Comparison of ENCODE assay signal across 1 cellular context in genomic region chr19:6372594-6373095, GRCh38.
A peak's percentile ranks its signal among the peaks of the same experiment; 100 is the strongest.
TF ChIP-seq lines count a peak whose summit lies in the region.

A gene with protein sequence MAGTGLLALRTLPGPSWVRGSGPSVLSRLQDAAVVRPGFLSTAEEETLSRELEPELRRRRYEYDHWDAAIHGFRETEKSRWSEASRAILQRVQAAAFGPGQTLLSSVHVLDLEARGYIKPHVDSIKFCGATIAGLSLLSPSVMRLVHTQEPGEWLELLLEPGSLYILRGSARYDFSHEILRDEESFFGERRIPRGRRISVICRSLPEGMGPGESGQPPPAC (plus strand): TSS chr19:6372794. CDS start chr19:6372821, 27 bp downstream.

TF ChIP-seq in HepG2, 621 proteins besides CTCF, POLR2A, EP300 and RAD21 (continued from another document and continues in another):
- TF ChIP-seq FOXM1 (CRISPR knock-in tag; IDR thresholded peaks at IDR 0.05) (no peak), MZF1 (CRISPR knock-in tag; IDR thresholded peaks at IDR 0.05; ENCODE audit: borderline replicate concordance) (no peak), ZNF510 (CRISPR knock-in tag; IDR thresholded peaks at IDR 0.05; ENCODE audit: low read depth) (no peak), ZNF383 (CRISPR knock-in tag; IDR thresholded peaks at IDR 0.05; ENCODE audit: borderline replicate concordance) (no peak), ZNF17 (CRISPR knock-in tag; IDR thresholded peaks at IDR 0.05) (no peak), SALL2 (CRISPR knock-in tag; IDR thresholded peaks at IDR 0.05) (peak; percentile 64; the same call in 1 of the 2 replicates), ZSCAN9 (CRISPR knock-in tag; IDR thresholded peaks at IDR 0.05; ENCODE audit: borderline replicate concordance) (no peak), MEF2D (CRISPR knock-in tag; IDR thresholded peaks at IDR 0.05) (0 out of 2 replicates have a peak, but pooled peaks have one; percentile 7), SMAD9 (CRISPR knock-in tag; IDR thresholded peaks at IDR 0.05) (no peak), ZNF547 (CRISPR knock-in tag; IDR thresholded peaks at IDR 0.05) (0 out of 2 replicates have a peak, but pooled peaks have one; percentile 14), ELF3 (CRISPR knock-in tag; IDR thresholded peaks at IDR 0.05) (no peak), ZNF556 (CRISPR knock-in tag; IDR thresholded peaks at IDR 0.05; ENCODE audit: borderline replicate concordance) (peak; percentile 63; the same call in 1 of the 2 replicates), TBL1XR1 (IDR thresholded peaks at IDR 0.05; ENCODE audit: borderline replicate concordance, low read length, partially characterized antibody) (no peak), ZNF530 (CRISPR knock-in tag; IDR thresholded peaks at IDR 0.05; ENCODE audit: low read depth) (no peak), HMGA1 (CRISPR knock-in tag; conservative IDR thresholded peaks at IDR 0.05) (no peak), FOXP1 (IDR thresholded peaks at IDR 0.05) (no peak), FOXP1 (CRISPR knock-in tag; IDR thresholded peaks at IDR 0.05) (no peak), XRCC5 (optimal IDR thresholded peaks at IDR 0.05; ENCODE audit: low read length) (peak; percentile 59), NFKBIZ (CRISPR knock-in tag; IDR thresholded peaks at IDR 0.05) (no peak), PTBP1 (IDR thresholded peaks at IDR 0.05; ENCODE audit: low read depth, low read length, poor library complexity, severe bottlenecking) (no peak), ZNF777 (CRISPR knock-in tag; IDR thresholded peaks at IDR 0.05) (0 out of 2 replicates have a peak, but pooled peaks have one; percentile 34), NR0B2 (CRISPR knock-in tag; IDR thresholded peaks at IDR 0.05) (no peak), SIN3B (IDR thresholded peaks at IDR 0.05; ENCODE audit: low read length) (no peak), ZNF230 (CRISPR knock-in tag; IDR thresholded peaks at IDR 0.05) (peak; percentile 92), ELF1 (CRISPR knock-in tag; IDR thresholded peaks at IDR 0.05) (no peak), SKIL (CRISPR knock-in tag; IDR thresholded peaks at IDR 0.05; ENCODE audit: borderline replicate concordance) (peak; percentile 50; the same call in 1 of the 2 replicates), HOXA9 (CRISPR knock-in tag; IDR thresholded peaks at IDR 0.05; ENCODE audit: borderline replicate concordance) (peak; percentile 64; the same call in 1 of the 2 replicates), ATF3 (CRISPR knock-in tag; IDR thresholded peaks at IDR 0.05) (no peak), ZNF44 (CRISPR knock-in tag; IDR thresholded peaks at IDR 0.05) (no peak), JARID2 (CRISPR knock-in tag; IDR thresholded peaks at IDR 0.05; ENCODE audit: insufficient replicate concordance) (no peak), MAFK (conservative IDR thresholded peaks at IDR 0.05 in 1 of 2, IDR thresholded peaks at IDR 0.05 in 1 of 2; ENCODE audit: low read length in 2 of 2) (no peak), NFATC3 (CRISPR knock-in tag; IDR thresholded peaks at IDR 0.05) (no peak), MYNN (CRISPR knock-in tag; IDR thresholded peaks at IDR 0.05; ENCODE audit: low read depth) (no peak), SIN3A (IDR thresholded peaks at IDR 0.05; ENCODE audit: borderline replicate concordance, low read depth, low read length) (no peak), MXI1 (IDR thresholded peaks at IDR 0.05; ENCODE audit: borderline replicate concordance, low read depth, low read length) (no peak), PATZ1 (CRISPR knock-in tag; IDR thresholded peaks at IDR 0.05) (no peak), ZNF180 (CRISPR knock-in tag; IDR thresholded peaks at IDR 0.05; ENCODE audit: borderline replicate concordance, low read depth) (no peak), ZNF513 (CRISPR knock-in tag; conservative IDR thresholded peaks at IDR 0.05) (no peak), SYNCRIP (IDR thresholded peaks at IDR 0.05; ENCODE audit: insufficient read depth, low read depth, low read length) (no peak), ZNF124 (CRISPR knock-in tag; IDR thresholded peaks at IDR 0.05) (no peak), RFXAP (CRISPR knock-in tag; IDR thresholded peaks at IDR 0.05; ENCODE audit: borderline replicate concordance) (no peak)
- TF ChIP-seq, protein P1, sequence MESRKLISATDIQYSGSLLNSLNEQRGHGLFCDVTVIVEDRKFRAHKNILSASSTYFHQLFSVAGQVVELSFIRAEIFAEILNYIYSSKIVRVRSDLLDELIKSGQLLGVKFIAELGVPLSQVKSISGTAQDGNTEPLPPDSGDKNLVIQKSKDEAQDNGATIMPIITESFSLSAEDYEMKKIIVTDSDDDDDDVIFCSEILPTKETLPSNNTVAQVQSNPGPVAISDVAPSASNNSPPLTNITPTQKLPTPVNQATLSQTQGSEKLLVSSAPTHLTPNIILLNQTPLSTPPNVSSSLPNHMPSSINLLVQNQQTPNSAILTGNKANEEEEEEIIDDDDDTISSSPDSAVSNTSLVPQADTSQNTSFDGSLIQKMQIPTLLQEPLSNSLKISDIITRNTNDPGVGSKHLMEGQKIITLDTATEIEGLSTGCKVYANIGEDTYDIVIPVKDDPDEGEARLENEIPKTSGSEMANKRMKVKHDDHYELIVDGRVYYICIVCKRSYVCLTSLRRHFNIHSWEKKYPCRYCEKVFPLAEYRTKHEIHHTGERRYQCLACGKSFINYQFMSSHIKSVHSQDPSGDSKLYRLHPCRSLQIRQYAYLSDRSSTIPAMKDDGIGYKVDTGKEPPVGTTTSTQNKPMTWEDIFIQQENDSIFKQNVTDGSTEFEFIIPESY (CRISPR knock-in tag; IDR thresholded peaks at IDR 0.05) = no peak
- TF ChIP-seq, protein P2, sequence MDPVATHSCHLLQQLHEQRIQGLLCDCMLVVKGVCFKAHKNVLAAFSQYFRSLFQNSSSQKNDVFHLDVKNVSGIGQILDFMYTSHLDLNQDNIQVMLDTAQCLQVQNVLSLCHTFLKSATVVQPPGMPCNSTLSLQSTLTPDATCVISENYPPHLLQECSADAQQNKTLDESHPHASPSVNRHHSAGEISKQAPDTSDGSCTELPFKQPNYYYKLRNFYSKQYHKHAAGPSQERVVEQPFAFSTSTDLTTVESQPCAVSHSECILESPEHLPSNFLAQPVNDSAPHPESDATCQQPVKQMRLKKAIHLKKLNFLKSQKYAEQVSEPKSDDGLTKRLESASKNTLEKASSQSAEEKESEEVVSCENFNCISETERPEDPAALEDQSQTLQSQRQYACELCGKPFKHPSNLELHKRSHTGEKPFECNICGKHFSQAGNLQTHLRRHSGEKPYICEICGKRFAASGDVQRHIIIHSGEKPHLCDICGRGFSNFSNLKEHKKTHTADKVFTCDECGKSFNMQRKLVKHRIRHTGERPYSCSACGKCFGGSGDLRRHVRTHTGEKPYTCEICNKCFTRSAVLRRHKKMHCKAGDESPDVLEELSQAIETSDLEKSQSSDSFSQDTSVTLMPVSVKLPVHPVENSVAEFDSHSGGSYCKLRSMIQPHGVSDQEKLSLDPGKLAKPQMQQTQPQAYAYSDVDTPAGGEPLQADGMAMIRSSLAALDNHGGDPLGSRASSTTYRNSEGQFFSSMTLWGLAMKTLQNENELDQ (CRISPR knock-in tag; IDR thresholded peaks at IDR 0.05; ENCODE audit: borderline replicate concordance) = no peak
- TF ChIP-seq, protein P3, sequence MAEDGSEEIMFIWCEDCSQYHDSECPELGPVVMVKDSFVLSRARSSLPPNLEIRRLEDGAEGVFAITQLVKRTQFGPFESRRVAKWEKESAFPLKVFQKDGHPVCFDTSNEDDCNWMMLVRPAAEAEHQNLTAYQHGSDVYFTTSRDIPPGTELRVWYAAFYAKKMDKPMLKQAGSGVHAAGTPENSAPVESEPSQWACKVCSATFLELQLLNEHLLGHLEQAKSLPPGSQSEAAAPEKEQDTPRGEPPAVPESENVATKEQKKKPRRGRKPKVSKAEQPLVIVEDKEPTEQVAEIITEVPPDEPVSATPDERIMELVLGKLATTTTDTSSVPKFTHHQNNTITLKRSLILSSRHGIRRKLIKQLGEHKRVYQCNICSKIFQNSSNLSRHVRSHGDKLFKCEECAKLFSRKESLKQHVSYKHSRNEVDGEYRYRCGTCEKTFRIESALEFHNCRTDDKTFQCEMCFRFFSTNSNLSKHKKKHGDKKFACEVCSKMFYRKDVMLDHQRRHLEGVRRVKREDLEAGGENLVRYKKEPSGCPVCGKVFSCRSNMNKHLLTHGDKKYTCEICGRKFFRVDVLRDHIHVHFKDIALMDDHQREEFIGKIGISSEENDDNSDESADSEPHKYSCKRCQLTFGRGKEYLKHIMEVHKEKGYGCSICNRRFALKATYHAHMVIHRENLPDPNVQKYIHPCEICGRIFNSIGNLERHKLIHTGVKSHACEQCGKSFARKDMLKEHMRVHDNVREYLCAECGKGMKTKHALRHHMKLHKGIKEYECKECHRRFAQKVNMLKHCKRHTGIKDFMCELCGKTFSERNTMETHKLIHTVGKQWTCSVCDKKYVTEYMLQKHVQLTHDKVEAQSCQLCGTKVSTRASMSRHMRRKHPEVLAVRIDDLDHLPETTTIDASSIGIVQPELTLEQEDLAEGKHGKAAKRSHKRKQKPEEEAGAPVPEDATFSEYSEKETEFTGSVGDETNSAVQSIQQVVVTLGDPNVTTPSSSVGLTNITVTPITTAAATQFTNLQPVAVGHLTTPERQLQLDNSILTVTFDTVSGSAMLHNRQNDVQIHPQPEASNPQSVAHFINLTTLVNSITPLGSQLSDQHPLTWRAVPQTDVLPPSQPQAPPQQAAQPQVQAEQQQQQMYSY (CRISPR knock-in tag; IDR thresholded peaks at IDR 0.05) = no peak
- TF ChIP-seq, protein P4, sequence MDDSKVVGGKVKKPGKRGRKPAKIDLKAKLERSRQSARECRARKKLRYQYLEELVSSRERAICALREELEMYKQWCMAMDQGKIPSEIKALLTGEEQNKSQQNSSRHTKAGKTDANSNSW (CRISPR knock-in tag; IDR thresholded peaks at IDR 0.05; ENCODE audit: borderline replicate concordance) = no peak; the same call in 1 of the 2 replicates
- TF ChIP-seq, protein P5, sequence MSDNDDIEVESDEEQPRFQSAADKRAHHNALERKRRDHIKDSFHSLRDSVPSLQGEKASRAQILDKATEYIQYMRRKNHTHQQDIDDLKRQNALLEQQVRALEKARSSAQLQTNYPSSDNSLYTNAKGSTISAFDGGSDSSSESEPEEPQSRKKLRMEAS (IDR thresholded peaks at IDR 0.05) = no peak; the same call in 1 of the 2 replicates
- TF ChIP-seq, protein P6, sequence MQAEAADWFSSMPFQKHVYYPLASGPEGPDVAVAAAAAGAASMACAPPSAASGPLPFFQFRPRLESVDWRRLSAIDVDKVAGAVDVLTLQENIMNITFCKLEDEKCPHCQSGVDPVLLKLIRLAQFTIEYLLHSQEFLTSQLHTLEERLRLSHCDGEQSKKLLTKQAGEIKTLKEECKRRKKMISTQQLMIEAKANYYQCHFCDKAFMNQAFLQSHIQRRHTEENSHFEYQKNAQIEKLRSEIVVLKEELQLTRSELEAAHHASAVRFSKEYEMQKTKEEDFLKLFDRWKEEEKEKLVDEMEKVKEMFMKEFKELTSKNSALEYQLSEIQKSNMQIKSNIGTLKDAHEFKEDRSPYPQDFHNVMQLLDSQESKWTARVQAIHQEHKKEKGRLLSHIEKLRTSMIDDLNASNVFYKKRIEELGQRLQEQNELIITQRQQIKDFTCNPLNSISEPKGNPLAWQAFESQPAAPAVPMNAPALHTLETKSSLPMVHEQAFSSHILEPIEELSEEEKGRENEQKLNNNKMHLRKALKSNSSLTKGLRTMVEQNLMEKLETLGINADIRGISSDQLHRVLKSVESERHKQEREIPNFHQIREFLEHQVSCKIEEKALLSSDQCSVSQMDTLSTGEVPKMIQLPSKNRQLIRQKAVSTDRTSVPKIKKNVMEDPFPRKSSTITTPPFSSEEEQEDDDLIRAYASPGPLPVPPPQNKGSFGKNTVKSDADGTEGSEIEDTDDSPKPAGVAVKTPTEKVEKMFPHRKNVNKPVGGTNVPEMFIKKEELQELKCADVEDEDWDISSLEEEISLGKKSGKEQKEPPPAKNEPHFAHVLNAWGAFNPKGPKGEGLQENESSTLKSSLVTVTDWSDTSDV (CRISPR knock-in tag; IDR thresholded peaks at IDR 0.05) = no peak
